ENCODE assay signal across 8 cellular contexts in genomic region chr5:149564542-149565140, GRCh38.
DNase-seq lines count a peak whose midpoint lies in the region; ATAC-seq and TF ChIP-seq lines count a peak whose summit lies in the region.
"Not testable (repeated sequence)": the region's sequence is repeated elsewhere in the genome, so short reads cannot be mapped to it uniquely, and the experiment has no call there.

No MANE protein-coding gene starts in this region.

- H3K4me2 ChIP-seq in OCI-LY3 (ENCODE audit: low read length): peak overlapping the region; percentile 68

- H3K9me3 ChIP-seq in OCI-LY3 (ENCODE audit: insufficient read depth, low read length); neutrophil: not testable (repeated sequence)

- TF ChIP-seq POLR2A in GM18505 (IDR thresholded peaks at IDR 0.05; ENCODE audit: borderline replicate concordance, extremely low read depth, insufficient read depth, insufficient read length): not testable (repeated sequence)

- H3K36me3 Mint-ChIP-seq in activated naive CD8-positive, alpha-beta T cell treated with anti-CD3 and anti-CD28 coated beads, Interleukin-2, amount 50 U/mL, for 24 hours (ENCODE audit: low read depth): not testable (repeated sequence)

- H3K4me3 Mint-ChIP-seq in activated naive CD8-positive, alpha-beta T cell treated with anti-CD3 and anti-CD28 coated beads, Interleukin-2, amount 50 U/mL, for 24 hours: not testable (repeated sequence)

- CTCF ChIA-PET in AG04449 (lab: Yijun Ruan, JAX): interaction anchor here (0.6 to 8.3 kb wide), 39 partner anchors 10 to 251 kb away, joined by 3 to 352 read pairs (median 4); partner anchors contain the start of genes ARHGEF37, CSNK1A1, GRPEL2 and PCYOX1L

- H2AFZ ChIP-seq in OCI-LY3 (ENCODE audit: low read depth, low read length): not testable (repeated sequence)

- H3K27me3 Mint-ChIP-seq in activated naive CD8-positive, alpha-beta T cell treated with anti-CD3 and anti-CD28 coated beads, Interleukin-2, amount 50 U/mL, for 24 hours: not testable (repeated sequence)

- ATAC-seq in GM18505 (IDR thresholded peaks at IDR 0.05; ENCODE audit: unreplicated experiment) (peak; percentile 82), HG02610 (IDR thresholded peaks at IDR 0.05; ENCODE audit: unreplicated experiment) (peak; percentile 90)
- peak; percentile 91 for ATAC-seq in activated naive CD8-positive, alpha-beta T cell treated with anti-CD3 and anti-CD28 coated beads, Interleukin-2, amount 50 U/mL, for 24 hours

- H3K9me3 Mint-ChIP-seq in activated naive CD8-positive, alpha-beta T cell treated with anti-CD3 and anti-CD28 coated beads, Interleukin-2, amount 50 U/mL, for 24 hours: not testable (repeated sequence)

- H3K27ac ChIP-seq in OCI-LY3 (ENCODE audit: low read length); neutrophil: not testable (repeated sequence)

- not testable (repeated sequence) for H3K79me2 ChIP-seq in OCI-LY3 (ENCODE audit: low read length)

- not testable (repeated sequence) for H3K27me3 ChIP-seq in OCI-LY3 (ENCODE audit: low read depth, low read length); neutrophil

- H3K27ac Mint-ChIP-seq in activated naive CD8-positive, alpha-beta T cell treated with anti-CD3 and anti-CD28 coated beads, Interleukin-2, amount 50 U/mL, for 24 hours: not testable (repeated sequence)

- DNase-seq in AG04449 (ENCODE audit: low read depth, low spot score); LNCaP clone FGC (ENCODE audit: low read depth); activated naive CD8-positive, alpha-beta T cell treated with anti-CD3 and anti-CD28 coated beads, Interleukin-2, amount 50 U/mL, for 24 hours: not testable (repeated sequence)
- peak; percentile 69 for DNase-seq in germinal center (ENCODE audit: low spot score)

- not testable (repeated sequence) for H3K4me3 ChIP-seq in AG04449 (ENCODE audit: low read depth, low read length); LNCaP clone FGC (ENCODE audit: low read depth, low read length); neutrophil (ENCODE audit: low read depth in 1 of 2, low read length in 1 of 2)
- H3K4me3 ChIP-seq in OCI-LY3 (ENCODE audit: low read length): peak overlapping the region; percentile 68

- H3K4me1 Mint-ChIP-seq in activated naive CD8-positive, alpha-beta T cell treated with anti-CD3 and anti-CD28 coated beads, Interleukin-2, amount 50 U/mL, for 24 hours: peaks cover 23% of the 10 kb centered on the region

- TF ChIP-seq CTCF in AG04449 (IDR thresholded peaks at IDR 0.05; ENCODE audit: insufficient read depth, low read length, missing control alignments) (peak; percentile 35), LNCaP clone FGC (IDR thresholded peaks at IDR 0.05; ENCODE audit: control insufficient read depth, extremely low read depth, insufficient read depth) (peak; percentile 76), OCI-LY3 (IDR thresholded peaks at IDR 0.05; ENCODE audit: low read depth, low read length) (peak; percentile 57), neutrophil (IDR thresholded peaks at IDR 0.05) (peak; percentile 72)

- H4K20me1 ChIP-seq in OCI-LY3 (ENCODE audit: insufficient read depth, low read length): not testable (repeated sequence)

- not testable (repeated sequence) for H3K36me3 ChIP-seq in OCI-LY3 (replicated peaks; ENCODE audit: low read depth, low read length); neutrophil

- POLR2A ChIA-PET in AG04449 (lab: Yijun Ruan, JAX): interaction anchor here (0.6 to 1.3 kb wide), 2 partner anchors 119 to 130 kb away, joined by 3 to 12 read pairs; no protein-coding TSS in a partner anchor

- H3K9ac ChIP-seq in OCI-LY3 (ENCODE audit: low read length): not testable (repeated sequence)

- not testable (repeated sequence) for H3K4me1 ChIP-seq in OCI-LY3 (ENCODE audit: low read length); neutrophil (ENCODE audit: control insufficient read depth in 1 of 2, insufficient read depth in 1 of 2, low read depth in 1 of 2, low read length in 1 of 2)
